ENCODE assay signal across 1 cellular context in genomic region chr19:45882652-45883585, GRCh38.
A peak's percentile ranks its signal among the peaks of the same experiment; 100 is the strongest.
TF ChIP-seq lines count a peak whose summit lies in the region.

No MANE protein-coding gene starts in this region.

TF ChIP-seq in GM12878, 131 proteins besides CTCF, POLR2A, EP300 and RAD21 (continued from another document and continues in another):
- TF ChIP-seq TBL1XR1 (IDR thresholded peaks at IDR 0.05; ENCODE audit: low read depth, low read length) (0 out of 2 replicates have a peak, but pooled peaks have one; percentile 50), ELK1 (IDR thresholded peaks at IDR 0.05; ENCODE audit: low read depth, low read length) (no peak), NR2F1 (conservative IDR thresholded peaks at IDR 0.05) (peak; percentile 39), CUX1 (IDR thresholded peaks at IDR 0.05; ENCODE audit: insufficient replicate concordance, low read depth, low read length) (no peak), ZNF217 (IDR thresholded peaks at IDR 0.05) (peak; percentile 81; the same call in 1 of the 2 replicates), GABPA (IDR thresholded peaks at IDR 0.05; ENCODE audit: low read depth) (no peak), ASH2L (IDR thresholded peaks at IDR 0.05; ENCODE audit: borderline replicate concordance, low read depth) (no peak), CREM (IDR thresholded peaks at IDR 0.05; ENCODE audit: low read depth) (peak; percentile 64), ZNF687 (IDR thresholded peaks at IDR 0.05) (peak; percentile 81), POLR2AphosphoS2 (IDR thresholded peaks at IDR 0.05; ENCODE audit: low read depth, low read length) (peak; percentile 65; the same call in 1 of the 2 replicates), MEF2B (IDR thresholded peaks at IDR 0.05; ENCODE audit: partially characterized antibody, poor library complexity, severe bottlenecking) (peak; percentile 39), NBN (IDR thresholded peaks at IDR 0.05) (peak; percentile 89), ZSCAN29 (IDR thresholded peaks at IDR 0.05) (peak; percentile 48; the same call in 1 of the 2 replicates), POU2F2 (IDR thresholded peaks at IDR 0.05; ENCODE audit: borderline replicate concordance, low read depth, low read length) (peak; percentile 75; the same call in 1 of the 3 replicates), ATF7 (IDR thresholded peaks at IDR 0.05; ENCODE audit: low read depth) (peak; percentile 72), EGR1 (IDR thresholded peaks at IDR 0.05; ENCODE audit: borderline replicate concordance in 1 of 2, low read depth in 2 of 2, low read length in 2 of 2) (no peak), E4F1 (IDR thresholded peaks at IDR 0.05; ENCODE audit: borderline replicate concordance, partially characterized antibody) (peak; percentile 47), MEF2A (IDR thresholded peaks at IDR 0.05; ENCODE audit: insufficient read depth, low read depth, low read length) (no peak), RUNX3 (IDR thresholded peaks at IDR 0.05; ENCODE audit: low read length) (peak; percentile 70), RAD51 (IDR thresholded peaks at IDR 0.05) (peak; percentile 13; the same call in 1 of the 2 replicates), CHD1 (IDR thresholded peaks at IDR 0.05; ENCODE audit: low read depth, low read length) (no peak; the same call in 1 of the 2 replicates), GATAD2B (conservative IDR thresholded peaks at IDR 0.05; ENCODE audit: low read depth) (peak; percentile 88), ZZZ3 (IDR thresholded peaks at IDR 0.05; ENCODE audit: control insufficient read depth, insufficient read length, low read depth) (no peak), BCL3 (IDR thresholded peaks at IDR 0.05; ENCODE audit: borderline replicate concordance, insufficient read depth, low read depth, low read length, poor library complexity, severe bottlenecking) (no peak), TARDBP (IDR thresholded peaks at IDR 0.05; ENCODE audit: borderline replicate concordance) (no peak), BMI1 (IDR thresholded peaks at IDR 0.05; ENCODE audit: borderline replicate concordance) (no peak), IRF3 (IDR thresholded peaks at IDR 0.05) (no peak), ZBTB11 (CRISPR knock-in tag; IDR thresholded peaks at IDR 0.05) (no peak), NRF1 (conservative IDR thresholded peaks at IDR 0.05; ENCODE audit: low read depth, low read length) (no peak), RCOR1 (conservative IDR thresholded peaks at IDR 0.05; ENCODE audit: low read depth, low read length) (no peak; the same call in 1 of the 2 replicates), SMARCA5 (IDR thresholded peaks at IDR 0.05) (peak; percentile 99), RELA (IDR thresholded peaks at IDR 0.05; ENCODE audit: borderline replicate concordance, partially characterized antibody) (peak; percentile 11)
- TF ChIP-seq, protein P1, sequence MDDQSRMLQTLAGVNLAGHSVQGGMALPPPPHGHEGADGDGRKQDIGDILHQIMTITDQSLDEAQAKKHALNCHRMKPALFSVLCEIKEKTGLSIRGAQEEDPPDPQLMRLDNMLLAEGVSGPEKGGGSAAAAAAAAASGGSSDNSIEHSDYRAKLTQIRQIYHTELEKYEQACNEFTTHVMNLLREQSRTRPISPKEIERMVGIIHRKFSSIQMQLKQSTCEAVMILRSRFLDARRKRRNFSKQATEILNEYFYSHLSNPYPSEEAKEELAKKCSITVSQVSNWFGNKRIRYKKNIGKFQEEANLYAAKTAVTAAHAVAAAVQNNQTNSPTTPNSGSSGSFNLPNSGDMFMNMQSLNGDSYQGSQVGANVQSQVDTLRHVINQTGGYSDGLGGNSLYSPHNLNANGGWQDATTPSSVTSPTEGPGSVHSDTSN (IDR thresholded peaks at IDR 0.05; ENCODE audit: insufficient replicate concordance, low read depth, low read length): peak; percentile 50
- TF ChIP-seq, protein P2, sequence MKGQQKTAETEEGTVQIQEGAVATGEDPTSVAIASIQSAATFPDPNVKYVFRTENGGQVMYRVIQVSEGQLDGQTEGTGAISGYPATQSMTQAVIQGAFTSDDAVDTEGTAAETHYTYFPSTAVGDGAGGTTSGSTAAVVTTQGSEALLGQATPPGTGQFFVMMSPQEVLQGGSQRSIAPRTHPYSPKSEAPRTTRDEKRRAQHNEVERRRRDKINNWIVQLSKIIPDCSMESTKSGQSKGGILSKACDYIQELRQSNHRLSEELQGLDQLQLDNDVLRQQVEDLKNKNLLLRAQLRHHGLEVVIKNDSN (IDR thresholded peaks at IDR 0.05; ENCODE audit: borderline replicate concordance, extremely low read length, insufficient read depth, low read depth, low read length): no peak
